In the genomic region with DNA sequence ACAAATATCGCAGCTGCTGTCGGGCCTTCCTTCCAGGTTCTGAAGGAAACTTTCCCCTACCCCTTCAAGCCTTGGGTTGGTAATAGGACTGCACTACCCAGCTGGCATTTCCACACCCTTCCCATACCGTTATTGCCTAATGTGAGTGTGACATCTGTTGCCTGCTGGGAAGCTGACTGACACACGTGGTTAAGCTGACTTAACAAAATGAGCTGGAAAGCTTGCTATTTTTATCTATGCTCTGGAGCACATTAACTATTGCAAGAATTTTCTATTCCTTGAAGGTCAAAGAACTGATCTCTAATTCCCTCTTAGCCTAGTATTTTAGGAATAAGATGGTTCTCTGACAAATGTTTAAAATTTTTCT, we compare ENCODE assay signal across 14 cellular contexts.
A peak's percentile ranks its signal among the peaks of the same experiment; 100 is the strongest.
DNase-seq lines count a peak whose midpoint lies in the region; ATAC-seq, FAIRE-seq and TF ChIP-seq lines count a peak whose summit lies in the region.
"Had no signal": no experiment of that assay in that cellular context is flagged by ENCODE, and none has a peak within 500 bp of the region (broad histone marks: within the 10 kb centered on the region; RNA-seq: fewer than 3 reads in every experiment).

No MANE protein-coding gene starts in this region.

- H3K4me3 ChIP-seq in adipocyte (ENCODE audit: low read length) (no peak overlapping the region), cardiac muscle cell (no peak overlapping the region), skeletal muscle tissue (ENCODE audit: low read length in 3 of 3) (peak overlapping the region in 2 of 3 donors; percentile 12 to 15)
- H3K4me3 ChIP-seq: spleen had no signal

- POLR2A ChIA-PET in RWPE1 (lab: Yijun Ruan, JAX; ENCODE audit: low non-redundant PET), result no interaction called here

- H3K27ac ChIP-seq in cardiac muscle cell, result no peak overlapping the region
- H3K27ac ChIP-seq in skeletal muscle tissue (ENCODE audit: low read depth, low read length), result peak overlapping the region; percentile 78
- H3K27ac ChIP-seq in RWPE1, result no peak overlapping the region
- H3K27ac ChIP-seq: spleen had no signal

- no peaks in the 10 kb centered on the region for H3K36me3 ChIP-seq in adipocyte (ENCODE audit: control insufficient read depth, insufficient read depth, low read length, severe bottlenecking)
- no peaks in the 10 kb centered on the region for H3K36me3 ChIP-seq in cardiac muscle cell
- H3K36me3 ChIP-seq in skeletal muscle tissue (ENCODE audit: control insufficient read depth in 3 of 3, insufficient read depth in 3 of 3, low read length in 3 of 3), result no peaks in the 10 kb centered on the region
- H3K36me3 ChIP-seq: spleen had no signal

- DNase-seq in H4 (ENCODE audit: low spot score) (peak; percentile 77), adipocyte (ENCODE audit: low read depth) (peak; percentile 95), cardiac muscle cell (ENCODE audit: low read depth in 1 of 2, low spot score in 1 of 2) (peak; percentile 51 to 83), cerebellar nuclear complex (lab: John Stamatoyannopoulos, UW) (no peak), RWPE1 (ENCODE audit: low spot score) (no peak), H54 (ENCODE audit: insufficient read length, low spot score) (no peak)
- DNase-seq: DND-41; effector CD8-positive, alpha-beta T cell; NCI-H526; spleen; stimulated activated naive CD8-positive, alpha-beta T cell treated with anti-CD3 and anti-CD28 coated beads, Interleukin-15, amount 100 ng/mL, for 72 hours; T-helper 9 cell had no signal

- no peaks in the 10 kb centered on the region for H3K27me3 ChIP-seq in adipocyte (replicated peaks; ENCODE audit: control insufficient read depth, insufficient read depth, low read length)
- no peaks in the 10 kb centered on the region for H3K27me3 ChIP-seq in cardiac muscle cell
- H3K27me3 ChIP-seq in skeletal muscle tissue (ENCODE audit: control insufficient read depth in 3 of 3, insufficient read depth in 3 of 3, low read length in 3 of 3), result no peaks in the 10 kb centered on the region

- ATAC-seq in HG03097 (IDR thresholded peaks at IDR 0.05; ENCODE audit: low FRiP score, unreplicated experiment), result no peak
- ATAC-seq: stimulated activated naive CD8-positive, alpha-beta T cell treated with anti-CD3 and anti-CD28 coated beads, Interleukin-15, amount 100 ng/mL, for 72 hours had no signal

- peaks cover 28% of the 10 kb centered on the region for H3K4me1 ChIP-seq in adipocyte (ENCODE audit: control insufficient read depth, insufficient read depth, low read length)
- peaks cover 13% of the 10 kb centered on the region for H3K4me1 ChIP-seq in cardiac muscle cell (ENCODE audit: low read depth)
- H3K4me1 ChIP-seq in skeletal muscle tissue (ENCODE audit: control insufficient read depth in 3 of 3, insufficient read depth in 3 of 3, low read length in 3 of 3), result peaks cover 8 to 18% (median 11%) of the 10 kb centered on the region in 3 donors
- H3K4me1 ChIP-seq: spleen had no signal

- TF ChIP-seq CTCF in cardiac muscle cell (IDR thresholded peaks at IDR 0.05; ENCODE audit: low read depth, low read length) (no peak), RWPE1 (conservative IDR thresholded peaks at IDR 0.05; ENCODE audit: low read depth) (no peak)

- no peak for FAIRE-seq in H54 (lab: Jason Lieb, UNC)

- H3K9me3 ChIP-seq in adipocyte (ENCODE audit: control insufficient read depth, low read length), result no peaks in the 10 kb centered on the region
- H3K9me3 ChIP-seq in cardiac muscle cell (ENCODE audit: low read depth), result no peaks in the 10 kb centered on the region
- H3K9me3 ChIP-seq in skeletal muscle tissue (ENCODE audit: control insufficient read depth in 3 of 3, low read length in 3 of 3), result no peaks in the 10 kb centered on the region
- H3K9me3 ChIP-seq: spleen had no signal

- TF ChIP-seq POLR2A in H54 (IDR thresholded peaks at IDR 0.05; ENCODE audit: low read depth, low read length), result no peak

- H3K9ac ChIP-seq in adipocyte (ENCODE audit: low read length) (no peak overlapping the region), skeletal muscle tissue (ENCODE audit: low read depth in 1 of 3, low read length in 3 of 3) (no peak overlapping the region)

- CTCF ChIA-PET in RWPE1 (lab: Yijun Ruan, JAX), result no interaction called here

Comparison
In these comparisons a context has a peak if more than half of its experiments do, and no peak if none do; other contexts are left out.
1. DNase-seq: peak in H4 (single experiment), adipocyte (single experiment) and cardiac muscle cell (2 of 2); none in cerebellar nuclear complex (0 of 2), RWPE1 (single experiment) and H54 (single experiment).
2. H3K4me3 ChIP-seq: peak in skeletal muscle tissue (2 of 3); none in adipocyte (single experiment) and cardiac muscle cell (single experiment).